Comparison of ENCODE assay signal across 21 cellular contexts in the genomic region with DNA sequence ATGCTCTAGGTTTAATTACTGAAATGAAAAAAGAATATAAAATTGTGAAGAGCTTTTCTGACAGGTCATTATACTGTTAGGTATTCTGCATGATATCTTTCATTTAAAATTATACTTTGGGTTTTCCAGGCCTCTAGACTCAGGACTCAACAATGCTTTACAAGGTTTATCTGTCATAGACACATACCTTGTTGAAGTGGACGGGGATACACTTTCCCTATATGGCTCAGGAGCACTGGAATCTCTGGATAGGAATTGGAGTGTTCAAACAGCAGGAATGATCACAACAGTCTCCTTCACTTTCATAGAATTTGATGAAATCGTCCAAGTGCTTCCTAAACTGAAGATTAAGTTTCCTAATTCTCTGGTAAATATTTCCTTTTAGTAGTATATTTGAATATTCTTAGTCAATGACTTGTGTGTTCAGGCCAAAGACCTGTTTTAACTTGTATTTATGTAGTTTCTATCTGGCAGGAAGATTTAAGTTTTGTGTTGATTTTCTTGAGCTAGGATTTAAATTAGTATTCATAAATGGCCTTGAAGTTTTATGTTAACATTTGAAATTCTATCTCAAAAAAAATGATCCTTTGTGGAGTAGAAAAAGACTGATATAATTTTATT.
"Had no signal": no experiment of that assay in that cellular context is flagged by ENCODE, and none has a peak within 500 bp of the region (broad histone marks: within the 10 kb centered on the region; RNA-seq: fewer than 3 reads in every experiment).

No MANE protein-coding gene starts in this region.

- ATAC-seq: activated CD8-positive, alpha-beta memory T cell treated with anti-CD3 and anti-CD28 coated beads, Interleukin-2, amount 10 ng/mL, durations not matched to agents 7 days and 5 days; activated CD8-positive, alpha-beta T cell treated with anti-CD3 and anti-CD28 coated beads, Interleukin-2, amount 10 ng/mL, durations not matched to agents 7 days and 5 days; activated naive CD8-positive, alpha-beta T cell treated with anti-CD3 and anti-CD28 coated beads, Interleukin-2, amount 50 U/mL, for 24 hours; gastroesophageal sphincter; left lung; stimulated activated effector memory CD8-positive, alpha-beta T cell treated with anti-CD3 and anti-CD28 coated beads, Interleukin-12 subunit alpha, Interleukin-12 subunit beta, amount 100 ng/mL, for 72 hours had no signal

- H3K27me3 ChIP-seq: gastroesophageal sphincter, left lung, sigmoid colon had no signal

- H3K36me3 ChIP-seq: gastroesophageal sphincter, left lung, sigmoid colon had no signal

- DNase-seq: activated CD4-positive, alpha-beta T cell treated with anti-CD3 and anti-CD28 coated beads, Interleukin-2, amount 10 ng/mL, durations not matched to agents 24 days and 14 days; activated CD4-positive, CD25-positive, alpha-beta regulatory T cell treated with anti-CD3 and anti-CD28 coated beads, Interleukin-2, amount 50 U/mL, for 72 hours; activated CD8-positive, alpha-beta memory T cell treated with anti-CD3 and anti-CD28 coated beads, Interleukin-2, amount 10 ng/mL, durations not matched to agents 7 days and 5 days; activated CD8-positive, alpha-beta T cell treated with anti-CD3 and anti-CD28 coated beads, Interleukin-2, amount 10 ng/mL, durations not matched to agents 7 days and 5 days; activated naive CD8-positive, alpha-beta T cell treated with anti-CD3 and anti-CD28 coated beads, Interleukin-2, amount 50 U/mL, for 24 hours; activated T-cell treated with anti-CD3 and anti-CD28 coated beads, Interleukin-2, amount 50 U/mL, for 48 hours; amygdala; dermis blood vessel endothelial cell; effector CD4-positive, alpha-beta T cell; hypothalamus; immature natural killer cell; kidney glomerular epithelial cell; left lung; posterior cingulate gyrus; sigmoid colon; small intestine; stimulated activated CD4-positive, alpha-beta T cell treated with anti-CD3 and anti-CD28 coated beads, Interleukin-4, amount 100 ng/mL, for 24 hours; substantia nigra; T-helper 2 cell had no signal

- H3K27ac ChIP-seq: gastroesophageal sphincter, left lung, sigmoid colon had no signal

- H3K4me1 ChIP-seq: gastroesophageal sphincter, left lung, sigmoid colon had no signal

- H3K4me3 ChIP-seq: gastroesophageal sphincter, left lung, sigmoid colon had no signal

- H3K9me3 ChIP-seq: gastroesophageal sphincter, left lung, sigmoid colon had no signal
